2 cellular contexts compared by ENCODE assay signal in genomic region chr7:92647652-92648051, GRCh38.
TF ChIP-seq lines count a peak whose summit lies in the region.

No MANE protein-coding gene starts in this region.

TF ChIP-seq in A549, 52 proteins besides CTCF, POLR2A, EP300 and RAD21 (continued from another document):
- TF ChIP-seq NR3C1 (IDR thresholded peaks at IDR 0.05) (no peak), TFCP2L1 (CRISPR knock-in tag; IDR thresholded peaks at IDR 0.05) (no peak), MYC (IDR thresholded peaks at IDR 0.05; ENCODE audit: borderline replicate concordance, low read length) (no peak), KDM1A (IDR thresholded peaks at IDR 0.05; ENCODE audit: low read depth) (no peak), ATOH8 (CRISPR knock-in tag; IDR thresholded peaks at IDR 0.05; ENCODE audit: low read depth) (no peak), E2F6 (IDR thresholded peaks at IDR 0.05; ENCODE audit: borderline replicate concordance, low read depth) (no peak), GATA3 (IDR thresholded peaks at IDR 0.05; ENCODE audit: borderline replicate concordance) (no peak), CHD4 (IDR thresholded peaks at IDR 0.05; ENCODE audit: borderline replicate concordance) (no peak), HDAC2 (IDR thresholded peaks at IDR 0.05) (no peak), FOSL2 (IDR thresholded peaks at IDR 0.05) (no peak), FOSL2 (CRISPR knock-in tag; IDR thresholded peaks at IDR 0.05) (no peak), BCL3 (IDR thresholded peaks at IDR 0.05) (no peak), ZSCAN20 (CRISPR knock-in tag; IDR thresholded peaks at IDR 0.05) (no peak), JUNB (IDR thresholded peaks at IDR 0.05) (no peak), EHMT2 (IDR thresholded peaks at IDR 0.05; ENCODE audit: low read depth) (no peak), RFX5 (IDR thresholded peaks at IDR 0.05) (no peak)

TF ChIP-seq in HepG2, 621 proteins besides CTCF, POLR2A, EP300 and RAD21:
- no peak for TF ChIP-seq NR3C1 (CRISPR knock-in tag; IDR thresholded peaks at IDR 0.05)
- no peak for TF ChIP-seq ZNF782 (CRISPR knock-in tag; IDR thresholded peaks at IDR 0.05; ENCODE audit: borderline replicate concordance)
- TF ChIP-seq ZNF329 (CRISPR knock-in tag; IDR thresholded peaks at IDR 0.05; ENCODE audit: low read depth) = no peak
- no peak for TF ChIP-seq LRRFIP1 (CRISPR knock-in tag; conservative IDR thresholded peaks at IDR 0.05)
- TF ChIP-seq ZNF441 (CRISPR knock-in tag; IDR thresholded peaks at IDR 0.05; ENCODE audit: borderline replicate concordance) = no peak
- TF ChIP-seq ZNF83 (CRISPR knock-in tag; IDR thresholded peaks at IDR 0.05; ENCODE audit: borderline replicate concordance) = no peak
- TF ChIP-seq PHF21A (CRISPR knock-in tag; IDR thresholded peaks at IDR 0.05) = no peak
- no peak for TF ChIP-seq SETDB1 (CRISPR knock-in tag; IDR thresholded peaks at IDR 0.05; ENCODE audit: borderline replicate concordance)
- no peak for TF ChIP-seq ZNF558 (CRISPR knock-in tag; IDR thresholded peaks at IDR 0.05; ENCODE audit: borderline replicate concordance)
- TF ChIP-seq ZNF280B (CRISPR knock-in tag; IDR thresholded peaks at IDR 0.05; ENCODE audit: borderline replicate concordance) = no peak
- no peak for TF ChIP-seq FOXM1 (CRISPR knock-in tag; IDR thresholded peaks at IDR 0.05)
- no peak for TF ChIP-seq XBP1 (CRISPR knock-in tag; IDR thresholded peaks at IDR 0.05)
- no peak for TF ChIP-seq ZNF343 (CRISPR knock-in tag; IDR thresholded peaks at IDR 0.05)
- TF ChIP-seq TRAFD1 (CRISPR knock-in tag; IDR thresholded peaks at IDR 0.05; ENCODE audit: borderline replicate concordance) = no peak
- no peak for TF ChIP-seq ARNT2 (CRISPR knock-in tag; IDR thresholded peaks at IDR 0.05; ENCODE audit: low read depth)
- no peak for TF ChIP-seq TRIM22 (IDR thresholded peaks at IDR 0.05)
- TF ChIP-seq ZNF740 (CRISPR knock-in tag; IDR thresholded peaks at IDR 0.05) = no peak
- no peak for TF ChIP-seq IRX3 (CRISPR knock-in tag; IDR thresholded peaks at IDR 0.05; ENCODE audit: borderline replicate concordance, low read depth)
- TF ChIP-seq ZNF597 (CRISPR knock-in tag; IDR thresholded peaks at IDR 0.05) = no peak
